ENCODE assay signal across 10 cellular contexts in the genomic region with DNA sequence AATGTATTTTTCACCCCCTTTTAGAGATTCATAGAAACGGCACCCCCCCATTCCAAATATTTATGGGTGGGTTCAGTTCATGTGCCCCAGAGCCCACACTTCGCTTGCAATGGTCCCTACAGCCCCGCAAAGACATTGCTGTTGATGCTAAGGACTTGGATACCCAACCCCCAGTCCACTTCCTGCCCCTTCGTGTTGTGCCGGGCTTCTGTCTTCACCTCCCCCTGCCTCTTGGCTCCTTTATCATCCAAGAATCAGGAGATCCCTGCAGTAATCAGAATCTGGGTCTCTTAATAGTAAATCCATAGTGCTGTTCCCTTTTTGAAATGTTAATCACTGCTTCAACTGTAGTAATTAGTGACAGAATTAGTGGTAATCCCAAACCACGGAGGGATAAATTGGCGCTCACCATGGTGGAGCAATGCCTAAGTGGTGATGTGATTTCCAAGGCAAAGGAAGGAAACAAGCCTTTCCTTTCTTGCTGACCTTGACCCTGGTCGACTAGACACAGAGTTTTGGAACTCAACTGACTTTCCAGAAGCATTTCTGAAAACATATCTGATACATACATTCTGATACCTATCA.
DNase-seq lines count a peak whose midpoint lies in the region; ATAC-seq and TF ChIP-seq lines count a peak whose summit lies in the region.
"Had no signal": no experiment of that assay in that cellular context is flagged by ENCODE, and none has a peak within 500 bp of the region (broad histone marks: within the 10 kb centered on the region; RNA-seq: fewer than 3 reads in every experiment).

No MANE protein-coding gene starts in this region.

- peak overlapping the region; percentile 68 for H3K4me3 Mint-ChIP-seq in CD4-positive, alpha-beta T cell

- no peak overlapping the region for H2AFZ ChIP-seq in Karpas-422 (ENCODE audit: low read length)

- peaks cover 82% of the 10 kb centered on the region for H3K4me1 Mint-ChIP-seq in CD4-positive, alpha-beta T cell (ENCODE audit: low read depth)

- no peak overlapping the region for H3K4me3 ChIP-seq in Karpas-422 (ENCODE audit: low read length)
- H3K4me3 ChIP-seq in effector memory CD4-positive, alpha-beta T cell (ENCODE audit: insufficient read depth, low read depth, low read length, poor library complexity, severe bottlenecking): no peak overlapping the region
- no peak overlapping the region for H3K4me3 ChIP-seq in neutrophil (ENCODE audit: low read depth in 1 of 2, low read length in 1 of 2)
- H3K4me3 ChIP-seq: SJSA1 had no signal

- no peak for DNase-seq in CD4-positive, alpha-beta T cell
- no peak for DNase-seq in Karpas-422
- no peak for DNase-seq in effector memory CD4-positive, alpha-beta T cell
- no peak for DNase-seq in AG20443 (ENCODE audit: low spot score)
- no peak for DNase-seq in posterior cingulate gyrus
- DNase-seq in NCI-H1930 (lab: John Stamatoyannopoulos, UW): no peak
- DNase-seq in NCI-H128 (lab: John Stamatoyannopoulos, UW; ENCODE audit: unreplicated experiment): no peak
- DNase-seq: retina had no signal

- H3K9me3 ChIP-seq in CD4-positive, alpha-beta T cell (ENCODE audit: control insufficient read depth, low read length): no peaks in the 10 kb centered on the region
- no peaks in the 10 kb centered on the region for H3K9me3 ChIP-seq in Karpas-422 (ENCODE audit: low read length)
- no peaks in the 10 kb centered on the region for H3K9me3 ChIP-seq in effector memory CD4-positive, alpha-beta T cell (ENCODE audit: control insufficient read depth, low read length)
- H3K9me3 ChIP-seq in neutrophil: no peaks in the 10 kb centered on the region
- H3K9me3 ChIP-seq: SJSA1 had no signal

- H3K79me2 ChIP-seq in Karpas-422 (ENCODE audit: low read length): peaks cover 94% of the 10 kb centered on the region

- H3K36me3 ChIP-seq in Karpas-422 (ENCODE audit: insufficient read depth, low read length): peaks cover 24% of the 10 kb centered on the region
- no peaks in the 10 kb centered on the region for H3K36me3 ChIP-seq in effector memory CD4-positive, alpha-beta T cell (ENCODE audit: control insufficient read depth, insufficient read depth, low read length)
- H3K36me3 ChIP-seq in neutrophil: peaks cover 12% of the 10 kb centered on the region

- H3K27ac Mint-ChIP-seq in CD4-positive, alpha-beta T cell: peak overlapping the region; percentile 90

- peaks cover 44% of the 10 kb centered on the region for H3K36me3 Mint-ChIP-seq in CD4-positive, alpha-beta T cell (ENCODE audit: low read depth)

- intact Hi-C loops in CD4-positive, alpha-beta T cell (cut with DNase I, micrococcal nuclease): loop anchor here in 1 of 2 experiments (2.0 kb wide), 3 partner anchors 13 to 27 kb away; no protein-coding TSS in a partner anchor
- intact Hi-C loops in posterior cingulate gyrus (cut with DNase I): no loop called here

- H3K9ac ChIP-seq in Karpas-422 (ENCODE audit: low read length): peak overlapping the region; percentile 39; the same call in 1 of the 2 replicates

- CTCF ChIA-PET in CD4-positive, alpha-beta T cell (lab: Charles Lee): no interaction called here

- H3K27ac ChIP-seq in CD4-positive, alpha-beta T cell (ENCODE audit: low read depth, low read length): peak overlapping the region; percentile 69
- H3K27ac ChIP-seq in Karpas-422 (ENCODE audit: low read length) (peak overlapping the region; percentile 83), neutrophil (peak overlapping the region; percentile 48)
- H3K27ac ChIP-seq in effector memory CD4-positive, alpha-beta T cell (ENCODE audit: insufficient read depth, low read length, poor library complexity, severe bottlenecking): peak overlapping the region; percentile 51
- H3K27ac ChIP-seq: SJSA1 had no signal

- peaks cover 73% of the 10 kb centered on the region for H3K4me1 ChIP-seq in Karpas-422 (ENCODE audit: low read length)
- H3K4me1 ChIP-seq in effector memory CD4-positive, alpha-beta T cell (ENCODE audit: control insufficient read depth, insufficient read depth, low read length, poor library complexity, severe bottlenecking): peaks cover 58% of the 10 kb centered on the region
- peaks cover 67% of the 10 kb centered on the region in 2 experiments for H3K4me1 ChIP-seq in neutrophil (ENCODE audit: control insufficient read depth in 1 of 2, insufficient read depth in 1 of 2, low read depth in 1 of 2, low read length in 1 of 2)
- H3K4me1 ChIP-seq: SJSA1 had no signal

- no peak for ATAC-seq in CD4-positive, alpha-beta T cell (ENCODE audit: poor library complexity)

- H3K27me3 ChIP-seq in CD4-positive, alpha-beta T cell (ENCODE audit: control insufficient read depth, insufficient read depth, low read length): no peaks in the 10 kb centered on the region
- no peaks in the 10 kb centered on the region for H3K27me3 ChIP-seq in Karpas-422 (ENCODE audit: low read length)
- H3K27me3 ChIP-seq in effector memory CD4-positive, alpha-beta T cell (replicated peaks; ENCODE audit: control insufficient read depth, insufficient read depth, low read length, poor library complexity, severe bottlenecking): no peaks in the 10 kb centered on the region
- no peaks in the 10 kb centered on the region for H3K27me3 ChIP-seq in neutrophil
- H3K27me3 ChIP-seq: SJSA1 had no signal

- TF ChIP-seq CTCF in CD4-positive, alpha-beta T cell (IDR thresholded peaks at IDR 0.05): no peak
- TF ChIP-seq CTCF in neutrophil (IDR thresholded peaks at IDR 0.05): no peak

- H3K4me2 ChIP-seq in Karpas-422 (ENCODE audit: low read depth, low read length, poor library complexity, severe bottlenecking): peak overlapping the region; percentile 65

- no peaks in the 10 kb centered on the region for H3K27me3 Mint-ChIP-seq in CD4-positive, alpha-beta T cell

- POLR2A ChIA-PET in CD4-positive, alpha-beta T cell (lab: Charles Lee): interaction anchor here (0.9 to 1.8 kb wide), 5 partner anchors 11 to 37 kb away, joined by 3 to 30 read pairs (median 3); no protein-coding TSS in a partner anchor

- H3K9me3 Mint-ChIP-seq in CD4-positive, alpha-beta T cell: no peaks in the 10 kb centered on the region

- H4K20me1 ChIP-seq in Karpas-422 (ENCODE audit: insufficient read depth, low read depth, low read length): peaks cover 35% of the 10 kb centered on the region

- no peaks in the 10 kb centered on the region for H3K9me2 ChIP-seq in Karpas-422 (replicated peaks; ENCODE audit: insufficient read depth, low read length)
